In genomic region chr6:79188885-79189505, GRCh38 we compare ENCODE assay signal across 18 cellular contexts.
"Had no signal": no experiment of that assay in that cellular context is flagged by ENCODE, and none has a peak within 500 bp of the region (broad histone marks: within the 10 kb centered on the region; RNA-seq: fewer than 3 reads in every experiment).

No MANE protein-coding gene starts in this region.

- H3K4me3 Mint-ChIP-seq: activated naive CD4-positive, alpha-beta T cell treated with anti-CD3 and anti-CD28 coated beads, Interleukin-2, amount 10 ng/mL, durations not matched to agents 7 days and 5 days; dendritic cell treated with granulocyte-macrophage colony-stimulating factor and Interleukin-4, amounts not matched to agents 40 ng/mL and 50 ng/mL, for 4 days; stimulated activated effector memory CD8-positive, alpha-beta T cell treated with anti-CD3 and anti-CD28 coated beads, Interleukin-12 subunit alpha, Interleukin-12 subunit beta, amount 100 ng/mL, for 72 hours had no signal

- H3K4me2 ChIP-seq: smooth muscle cell had no signal

- H3K27ac ChIP-seq: adrenal gland, body of pancreas, heart right ventricle, left ventricle myocardium inferior, parathyroid adenoma, transverse colon had no signal

- H3K79me2 ChIP-seq: parathyroid adenoma had no signal

- H3K36me3 Mint-ChIP-seq: activated naive CD4-positive, alpha-beta T cell treated with anti-CD3 and anti-CD28 coated beads, Interleukin-2, amount 10 ng/mL, durations not matched to agents 7 days and 5 days; stimulated activated effector memory CD8-positive, alpha-beta T cell treated with anti-CD3 and anti-CD28 coated beads, Interleukin-12 subunit alpha, Interleukin-12 subunit beta, amount 100 ng/mL, for 72 hours had no signal

- H3K4me3 ChIP-seq: adrenal gland, body of pancreas, heart right ventricle, left ventricle myocardium inferior, smooth muscle cell, transverse colon had no signal

- ATAC-seq: body of pancreas; esophagus mucosa; heart right ventricle; right cardiac atrium; stimulated activated effector memory CD8-positive, alpha-beta T cell treated with anti-CD3 and anti-CD28 coated beads, Interleukin-12 subunit alpha, Interleukin-12 subunit beta, amount 100 ng/mL, for 72 hours had no signal

- H3K4me1 ChIP-seq: adrenal gland, parathyroid adenoma, transverse colon had no signal

- DNase-seq: activated CD4-positive, alpha-beta T cell treated with anti-CD3 and anti-CD28 coated beads, Interleukin-2, amount 50 U/mL, for 1 hour; activated naive CD4-positive, alpha-beta T cell treated with anti-CD3 and anti-CD28 coated beads, Interleukin-2, amount 10 ng/mL, durations not matched to agents 7 days and 5 days; cerebellar nuclear complex; foreskin melanocyte; heart right ventricle; islet precursor cell; left ventricle myocardium inferior; right cardiac atrium; T-helper 2 cell; transverse colon had no signal

- H2AFZ ChIP-seq: parathyroid adenoma had no signal

- H3K27ac Mint-ChIP-seq: activated naive CD4-positive, alpha-beta T cell treated with anti-CD3 and anti-CD28 coated beads, Interleukin-2, amount 10 ng/mL, durations not matched to agents 7 days and 5 days; activated T-helper 2 cell treated with anti-CD3 and anti-CD28 coated beads, Interferon-gamma antibody, Interleukin-2, Interleukin-4, amounts not matched to agents 10 μg/mL and 5 μg/mL and 100 μg/mL, durations not matched to agents 14 hours and 24 hours and 36 hours; dendritic cell treated with granulocyte-macrophage colony-stimulating factor and Interleukin-4, amounts not matched to agents 40 ng/mL and 50 ng/mL, for 4 days; stimulated activated effector memory CD8-positive, alpha-beta T cell treated with anti-CD3 and anti-CD28 coated beads, Interleukin-12 subunit alpha, Interleukin-12 subunit beta, amount 100 ng/mL, for 72 hours had no signal

- H3K9me3 ChIP-seq: adrenal gland had no signal

- H3K4me1 Mint-ChIP-seq: activated naive CD4-positive, alpha-beta T cell treated with anti-CD3 and anti-CD28 coated beads, Interleukin-2, amount 10 ng/mL, durations not matched to agents 7 days and 5 days; stimulated activated effector memory CD8-positive, alpha-beta T cell treated with anti-CD3 and anti-CD28 coated beads, Interleukin-12 subunit alpha, Interleukin-12 subunit beta, amount 100 ng/mL, for 72 hours had no signal

- H3K9ac ChIP-seq: parathyroid adenoma had no signal

- H3K36me3 ChIP-seq: adrenal gland, heart right ventricle, transverse colon had no signal

- H3K27me3 ChIP-seq: adrenal gland, body of pancreas, heart right ventricle, transverse colon had no signal
